ENCODE assay signal across 12 cellular contexts in genomic region chr17:63573634-63574033, GRCh38. TPM values are rescaled to one million over a fixed set of nuclear protein-coding genes. Genes with fewer than 3 reads are reported as not detected.
DNase-seq lines count a peak whose midpoint lies in the region; ATAC-seq and TF ChIP-seq lines count a peak whose summit lies in the region.
"Had no signal": no experiment of that assay in that cellular context is flagged by ENCODE, and none has a peak within 500 bp of the region (broad histone marks: within the 10 kb centered on the region; RNA-seq: fewer than 3 reads in every experiment).

No MANE protein-coding gene starts in this region.

- H3K4me1 Mint-ChIP-seq in GM23338, result peaks cover 2% of the 10 kb centered on the region; the same call in 2 of the 3 replicates
- H3K4me1 Mint-ChIP-seq in memory B cell, result peaks cover 28% of the 10 kb centered on the region

- no peaks in the 10 kb centered on the region for H3K9me2 ChIP-seq in GM23338 (ENCODE audit: insufficient read depth)

- no peaks in the 10 kb centered on the region for H3K27me3 ChIP-seq in GM23338 (ENCODE audit: insufficient read depth)
- H3K27me3 ChIP-seq: pancreas had no signal

- H3K27me3 Mint-ChIP-seq in GM23338 (ENCODE audit: insufficient read depth, low read depth, poor library complexity) (no peaks in the 10 kb centered on the region), memory B cell (no peaks in the 10 kb centered on the region)

- no peaks in the 10 kb centered on the region; the same call in 1 of the 2 replicates for H3F3A ChIP-seq in GM23338 (replicated peaks; ENCODE audit: low read depth)

- no peak overlapping the region for H3K27ac ChIP-seq in GM23338 (ENCODE audit: low read depth)
- H3K27ac ChIP-seq: pancreas had no signal

- no peaks in the 10 kb centered on the region for H3K36me3 ChIP-seq in GM23338 (ENCODE audit: insufficient read depth)
- H3K36me3 ChIP-seq: pancreas had no signal

- H3K4me3 ChIP-seq in GM23338 (no peak overlapping the region), astrocyte of the spinal cord (ENCODE audit: low read depth, low read length) (no peak overlapping the region)
- H3K4me3 ChIP-seq: pancreas had no signal

- H2AFZ ChIP-seq in GM23338, result no peak overlapping the region

- H3K9me3 Mint-ChIP-seq in GM23338 (no peaks in the 10 kb centered on the region), memory B cell (no peaks in the 10 kb centered on the region)

- peak overlapping the region; percentile 57; the same call in 1 of the 2 replicates for H3K27ac Mint-ChIP-seq in GM23338
- peak overlapping the region; percentile 2 for H3K27ac Mint-ChIP-seq in memory B cell

- ATAC-seq in GM23338, result peak; percentile 92
- no peak for ATAC-seq in memory B cell (ENCODE audit: low read depth)
- no peak for ATAC-seq in HG02884 (IDR thresholded peaks at IDR 0.05; ENCODE audit: unreplicated experiment)

- DNase-seq in AG20443 (ENCODE audit: low spot score), result peak; percentile 44
- peak; percentile 64 for DNase-seq in GM23338 (ENCODE audit: low spot score)
- no peak for DNase-seq in astrocyte of the spinal cord (ENCODE audit: low read depth, low spot score)
- no peak for DNase-seq in memory B cell (ENCODE audit: low spot score in 2 of 2)
- DNase-seq in NCI-H1417 treated with DMSO at 0.1 percent for 48 hours (lab: John Stamatoyannopoulos, UW), result no peak
- DNase-seq in C1 segment of cervical spinal cord (lab: John Stamatoyannopoulos, UW), result no peak
- no peak for DNase-seq in NOMO-1 treated with dmso at 0.1 percent for 144 hours (lab: John Stamatoyannopoulos, UW; ENCODE audit: unreplicated experiment)
- DNase-seq: activated CD4-positive, CD25-positive, alpha-beta regulatory T cell; anterior cingulate cortex; hypothalamus; pancreas had no signal

- H3K79me2 ChIP-seq in GM23338 (replicated peaks; ENCODE audit: insufficient read depth), result peaks cover 94% of the 10 kb centered on the region

- H3K4me2 ChIP-seq in GM23338, result no peak overlapping the region

- peaks cover 50% of the 10 kb centered on the region for H4K20me1 ChIP-seq in GM23338 (replicated peaks; ENCODE audit: insufficient read depth)

- TF ChIP-seq CTCF in GM23338 (conservative IDR thresholded peaks at IDR 0.05; ENCODE audit: low read depth in 2 of 2) (peak; percentile 51 to 62), astrocyte of the spinal cord (IDR thresholded peaks at IDR 0.05; ENCODE audit: low read depth, low read length) (peak; percentile 49)

- H3K4me1 ChIP-seq in GM23338 (ENCODE audit: insufficient read depth), result 0 out of 2 replicates have a peak, but pooled peaks cover 3% of the 10 kb centered on the region
- H3K4me1 ChIP-seq: pancreas had no signal

- no peaks in the 10 kb centered on the region for H3K36me3 Mint-ChIP-seq in GM23338 (ENCODE audit: low read depth)
- H3K36me3 Mint-ChIP-seq in memory B cell, result peaks cover 11% of the 10 kb centered on the region

- H3K4me3 Mint-ChIP-seq in GM23338 (no peak overlapping the region), memory B cell (no peak overlapping the region)

- in situ Hi-C loops in astrocyte of the spinal cord (cut with HindIII; ENCODE audit: low sequenced_read_pairs), result no loop called here

TF ChIP-seq in GM23338, 12 proteins besides CTCF, POLR2A, EP300 and RAD21:
- TF ChIP-seq EZH2phosphoT487 (IDR thresholded peaks at IDR 0.05; ENCODE audit: unreplicated experiment) (no peak), JUNB (IDR thresholded peaks at IDR 0.05; ENCODE audit: unreplicated experiment) (no peak)

RNA-seq across cellular contexts. Expression of gene DCAF7, which starts 23.4 kb away (rescaled TPM):
- total RNA-seq in GM23338 (2014; rRNA removed; shearing (Covaris generic)), result 51.0 and 60.1 TPM in 2 replicates
- 31.3 and 33.2 TPM in 2 replicates for polyA plus RNA-seq in GM23338 (2016; fragmentation: Nextera tagmentation; extraction: Ambion mirVana)

RNA-seq across cellular contexts. Expression of gene TACO1, which starts 27.1 kb away (rescaled TPM):
- total RNA-seq in GM23338 (2014; rRNA removed; shearing (Covaris generic)), result 10.6 and 15.4 TPM in 2 replicates
- 19.9 and 21.9 TPM in 2 replicates for polyA plus RNA-seq in GM23338 (2016; fragmentation: Nextera tagmentation; extraction: Ambion mirVana)

RNA-seq across cellular contexts. Expression of gene MAP3K3, which starts 48.6 kb away (rescaled TPM):
- 22.2 and 24.6 TPM in 2 replicates for total RNA-seq in GM23338 (2014; rRNA removed; shearing (Covaris generic))
- 6.1 and 7.3 TPM in 2 replicates for polyA plus RNA-seq in GM23338 (2016; fragmentation: Nextera tagmentation; extraction: Ambion mirVana)

RNA-seq across cellular contexts. Expression of gene KCNH6, which starts 50.5 kb away (rescaled TPM):
- total RNA-seq in GM23338 (2014; rRNA removed; shearing (Covaris generic)), result 2.8 and 3.0 TPM in 2 replicates
- 1.1 and 1.3 TPM in 2 replicates for polyA plus RNA-seq in GM23338 (2016; fragmentation: Nextera tagmentation; extraction: Ambion mirVana)

Comparison
In these comparisons a context has a peak if more than half of its experiments do, and no peak if none do; other contexts are left out.
1. DNase-seq: peak in AG20443 (single experiment) and GM23338 (single experiment); none in astrocyte of the spinal cord (single experiment), memory B cell (0 of 2), NCI-H1417 treated with DMSO at 0.1 percent for 48 hours (single experiment), C1 segment of cervical spinal cord (0 of 14) and NOMO-1 treated with dmso at 0.1 percent for 144 hours (single experiment).